In genomic region chr16:56998861-56999260, GRCh38 we compare ENCODE assay signal across 10 cellular contexts. TPM values are rescaled to one million over a fixed set of nuclear protein-coding genes. Genes with fewer than 3 reads are reported as not detected.
DNase-seq lines count a peak whose midpoint lies in the region; ATAC-seq and TF ChIP-seq lines count a peak whose summit lies in the region.
"Had no signal": no experiment of that assay in that cellular context is flagged by ENCODE, and none has a peak within 500 bp of the region (broad histone marks: within the 10 kb centered on the region; RNA-seq: fewer than 3 reads in every experiment).

No MANE protein-coding gene starts in this region.

- no peak for TF ChIP-seq POLR2A in esophagus muscularis mucosa (IDR thresholded peaks at IDR 0.05; ENCODE audit: low read depth)
- no peak for TF ChIP-seq POLR2A in gastrocnemius medialis (IDR thresholded peaks at IDR 0.05)

- H3K27me3 ChIP-seq in CD4-positive, alpha-beta T cell (ENCODE audit: control insufficient read depth, insufficient read depth, low read length): no peaks in the 10 kb centered on the region
- H3K27me3 ChIP-seq in esophagus muscularis mucosa (no peaks in the 10 kb centered on the region), gastrocnemius medialis (no peaks in the 10 kb centered on the region)

- H3K4me1 ChIP-seq in esophagus muscularis mucosa (peaks cover 18 to 35% (median 24%) of the 10 kb centered on the region in 4 donors), gastrocnemius medialis (peaks cover 3 to 6% of the 10 kb centered on the region in 2 donors)

- H3K4me3 Mint-ChIP-seq in CD4-positive, alpha-beta T cell: peak overlapping the region; percentile 82
- peak overlapping the region in 3 of 4 donors; percentile 75 to 86 (median 83) for H3K4me3 Mint-ChIP-seq in IgD-negative memory B cell

- in situ Hi-C loops in gastrocnemius medialis (cut with MboI; ENCODE audit: low sequenced_read_pairs in 4 of 4): no loop called here

- CTCF ChIA-PET in CD4-positive, alpha-beta T cell (lab: Charles Lee): interaction anchor here (0.7 to 2.7 kb wide), 4 partner anchors 11 to 47 kb away, joined by 3 to 13 read pairs (median 4); no protein-coding TSS in a partner anchor

- peak overlapping the region; percentile 69 for H3K27ac ChIP-seq in CD4-positive, alpha-beta T cell (ENCODE audit: low read depth, low read length)
- H3K27ac ChIP-seq in esophagus muscularis mucosa (replicated peaks in 1 of 4) (peak overlapping the region in 3 of 4 donors; percentile 35 to 75 (median 59)), gastrocnemius medialis (peak overlapping the region; percentile 70 to 79 (median 76))

- peaks cover 83% of the 10 kb centered on the region for H3K36me3 Mint-ChIP-seq in CD4-positive, alpha-beta T cell (ENCODE audit: low read depth)
- no peaks in the 10 kb centered on the region for H3K36me3 Mint-ChIP-seq in IgD-negative memory B cell

- TF ChIP-seq EP300 in esophagus muscularis mucosa (IDR thresholded peaks at IDR 0.05): no peak

- H3K27ac Mint-ChIP-seq in CD4-positive, alpha-beta T cell: peak overlapping the region; percentile 96
- peak overlapping the region; percentile 90 to 98 (median 97) for H3K27ac Mint-ChIP-seq in IgD-negative memory B cell

- POLR2A ChIA-PET in CD4-positive, alpha-beta T cell (lab: Charles Lee): interaction anchor here (1.3 to 3.3 kb wide), 9 partner anchors 9 to 86 kb away, joined by 3 to 46 read pairs (median 6); partner anchors contain the start of genes HERPUD1 and NLRC5

- DNase-seq in CD4-positive, alpha-beta T cell: peak in 1 of 10 experiments; percentile 11
- no peak for DNase-seq in esophagus muscularis mucosa (ENCODE audit: extremely low spot score)
- DNase-seq in gastrocnemius medialis: no peak
- no peak for DNase-seq in stimulated activated CD4-positive, alpha-beta T cell treated with anti-CD3 and anti-CD28 coated beads, Interleukin-4, amount 100 ng/mL, for 4 hours
- DNase-seq in putamen (ENCODE audit: low spot score): no peak
- no peak for DNase-seq in NCI-H2196 treated with DMSO at 0.1 percent for 48 hours (lab: John Stamatoyannopoulos, UW; ENCODE audit: unreplicated experiment)
- DNase-seq: activated CD8-positive, alpha-beta memory T cell treated with anti-CD3 and anti-CD28 coated beads for 24 hours; Kasumi-1 had no signal

- ATAC-seq in CD4-positive, alpha-beta T cell (ENCODE audit: poor library complexity): no peak
- peak in 1 of 2 donors; percentile 13 for ATAC-seq in gastrocnemius medialis
- no peak for ATAC-seq in GM18861 (IDR thresholded peaks at IDR 0.05; ENCODE audit: unreplicated experiment)

- no peaks in the 10 kb centered on the region for H3K9me3 ChIP-seq in CD4-positive, alpha-beta T cell (ENCODE audit: control insufficient read depth, low read length)
- no peaks in the 10 kb centered on the region for H3K9me3 ChIP-seq in esophagus muscularis mucosa
- H3K9me3 ChIP-seq in gastrocnemius medialis: no peaks in the 10 kb centered on the region

- peaks cover 96% of the 10 kb centered on the region for H3K4me1 Mint-ChIP-seq in CD4-positive, alpha-beta T cell (ENCODE audit: low read depth)
- H3K4me1 Mint-ChIP-seq in IgD-negative memory B cell: peaks cover 53 to 75% (median 73%) of the 10 kb centered on the region in 3 donors

- 91% methylated on average over 6 of the region's 6 CpGs for WGBS in esophagus muscularis mucosa

- H3K9me3 Mint-ChIP-seq in CD4-positive, alpha-beta T cell: no peaks in the 10 kb centered on the region
- H3K9me3 Mint-ChIP-seq in IgD-negative memory B cell: no peaks in the 10 kb centered on the region

- H3K4me3 ChIP-seq in esophagus muscularis mucosa: no peak overlapping the region
- H3K4me3 ChIP-seq in gastrocnemius medialis: no peak overlapping the region

- intact Hi-C loops in CD4-positive, alpha-beta T cell (cut with DNase I, micrococcal nuclease): loop anchor here (1.0 to 2.0 kb wide), 2 partner anchors 8 to 14 kb away; no protein-coding TSS in a partner anchor
- intact Hi-C loops in esophagus muscularis mucosa (cut with DNase I) (no loop called here), gastrocnemius medialis (cut with DNase I; ENCODE audit: low total_unique reads) (no loop called here)

- H3K36me3 ChIP-seq in esophagus muscularis mucosa: peaks cover 0 to 4% (median 0%) of the 10 kb centered on the region in 4 donors
- H3K36me3 ChIP-seq in gastrocnemius medialis: no peaks in the 10 kb centered on the region

- H3K27me3 Mint-ChIP-seq in CD4-positive, alpha-beta T cell: no peaks in the 10 kb centered on the region
- H3K27me3 Mint-ChIP-seq in IgD-negative memory B cell: no peaks in the 10 kb centered on the region

- TF ChIP-seq CTCF in CD4-positive, alpha-beta T cell (IDR thresholded peaks at IDR 0.05): no peak
- TF ChIP-seq CTCF in esophagus muscularis mucosa (IDR thresholded peaks at IDR 0.05) (no peak), gastrocnemius medialis (IDR thresholded peaks at IDR 0.05 in 4 of 5, conservative IDR thresholded peaks at IDR 0.05 in 1 of 5) (no peak)

RNA-seq across cellular contexts. Expression of gene NLRC5, which starts 9.5 kb away (rescaled TPM):
- total RNA-seq in CD4-positive, alpha-beta T cell: 100 to 1,000 TPM; 424 to 434 TPM
- 134 TPM for polyA plus RNA-seq in IgD-negative memory B cell
- 10 to 100 TPM; 14.4 to 22.5 (median 16.6) TPM for total RNA-seq in esophagus muscularis mucosa
- total RNA-seq in gastrocnemius medialis: 1 to 10 TPM; 2.5 to 9.4 (median 5.1) TPM

RNA-seq across cellular contexts. Expression of gene CETP, which starts 37.1 kb away (rescaled TPM):
- not detected for total RNA-seq in CD4-positive, alpha-beta T cell
- 0.79 TPM for polyA plus RNA-seq in IgD-negative memory B cell
- total RNA-seq in esophagus muscularis mucosa (1 to 10 TPM in 1 of 4 donors, under 1 TPM in 2, not detected in 1; 0.19 to 1.2 (median 0.52) TPM), gastrocnemius medialis (not detected)

Comparison
In these comparisons a context has a peak if more than half of its experiments do, and no peak if none do; other contexts are left out.
1. RNA of gene NLRC5, which starts 9.5 kb away (total RNA-seq): 424 to 434 TPM in CD4-positive, alpha-beta T cell; 14.4 to 22.5 TPM in esophagus muscularis mucosa and 2.5 to 9.4 TPM in gastrocnemius medialis; every median in the first group is over 10 times any median in the second.
2. intact Hi-C loops: an anchor here in CD4-positive, alpha-beta T cell (1.0 to 2.0 kb wide); none called in esophagus muscularis mucosa and gastrocnemius medialis.
3. Peak in every context shown above with its lines, with median percentiles within 50 percentile points of each other: H3K27ac ChIP-seq.